In genomic region chr12:2795291-2796186, GRCh38 we compare ENCODE assay signal across 8 cellular contexts. TPM values are rescaled to one million over a fixed set of nuclear protein-coding genes. Genes with fewer than 3 reads are reported as not detected.
DNase-seq lines count a peak whose midpoint lies in the region; ATAC-seq and TF ChIP-seq lines count a peak whose summit lies in the region.

No MANE protein-coding gene starts in this region.

- H3K4me1 ChIP-seq in RWPE2 (ENCODE audit: insufficient read depth, poor library complexity, severe bottlenecking) (peaks cover 6% of the 10 kb centered on the region), thymus (ENCODE audit: control insufficient read depth, insufficient read depth, low read length) (peaks cover 4% of the 10 kb centered on the region)

- H3K36me3 Mint-ChIP-seq in osteocyte (ENCODE audit: unreplicated experiment): peaks cover 26% of the 10 kb centered on the region

- under 1% methylated on average over 111 of the region's 111 CpGs for WGBS in thymus

- no peak overlapping the region for H3K27ac Mint-ChIP-seq in osteocyte (ENCODE audit: unreplicated experiment)

- peaks cover 10% of the 10 kb centered on the region for H3K4me1 Mint-ChIP-seq in osteocyte (ENCODE audit: unreplicated experiment)

- intact Hi-C loops in head of caudate nucleus (cut with DNase I): loop anchor here (2.0 to 10.0 kb wide), 2 partner anchors 17 to 79 kb away; partner anchors contain the start of genes FOXM1, ITFG2 and RHNO1

- H3K36me3 ChIP-seq in RWPE2 (ENCODE audit: low read depth) (peaks cover 46% of the 10 kb centered on the region), thymus (ENCODE audit: control insufficient read depth, insufficient read depth) (peaks cover 35% of the 10 kb centered on the region)

- H3K4me3 Mint-ChIP-seq in osteocyte (ENCODE audit: unreplicated experiment): peak overlapping the region; percentile 83

- no peaks in the 10 kb centered on the region for H3K27me3 Mint-ChIP-seq in osteocyte (ENCODE audit: unreplicated experiment)

- peak overlapping the region; percentile 53 for H3K27ac ChIP-seq in RWPE2 (ENCODE audit: poor library complexity, severe bottlenecking)
- peak overlapping the region; percentile 75 for H3K27ac ChIP-seq in thymus (ENCODE audit: low read depth)

- H3K9me3 Mint-ChIP-seq in osteocyte (ENCODE audit: unreplicated experiment): no peaks in the 10 kb centered on the region

- H3K27me3 ChIP-seq in RWPE2 (ENCODE audit: insufficient read depth, poor library complexity, severe bottlenecking) (no peaks in the 10 kb centered on the region), thymus (ENCODE audit: control insufficient read depth, insufficient read depth) (no peaks in the 10 kb centered on the region)

- no peaks in the 10 kb centered on the region for H3K9me3 ChIP-seq in RWPE2 (ENCODE audit: severe bottlenecking)
- no peaks in the 10 kb centered on the region for H3K9me3 ChIP-seq in thymus (ENCODE audit: control insufficient read depth)

- H3K4me3 ChIP-seq in RWPE2 (ENCODE audit: severe bottlenecking): peak overlapping the region; percentile 96
- H3K4me3 ChIP-seq in thymus (ENCODE audit: low read length): peak overlapping the region; percentile 85

- ATAC-seq in GM19468 (IDR thresholded peaks at IDR 0.05; ENCODE audit: extremely low read depth, unreplicated experiment) (peak; percentile 36), RWPE2 (ENCODE audit: low read depth) (peak; percentile 67)

- DNase-seq in D341Med (ENCODE audit: low spot score) (peak; percentile 93), HT-29 (ENCODE audit: low spot score) (peak; percentile 66), RWPE2 (ENCODE audit: low spot score) (peak; percentile 78), head of caudate nucleus (peak; percentile 48 to 95 (median 89)), osteocyte (ENCODE audit: extremely low spot score, unreplicated experiment) (peak; percentile 89)
- peak; percentile 79 for DNase-seq in activated naive CD4-positive, alpha-beta T cell treated with anti-CD3 and anti-CD28 coated beads, Interleukin-2, amount 50 U/mL, for 16 hours

- TF ChIP-seq CTCF in RWPE2 (IDR thresholded peaks at IDR 0.05; ENCODE audit: poor library complexity, severe bottlenecking) (no peak), osteocyte (IDR thresholded peaks at IDR 0.05) (no peak)

RNA-seq across cellular contexts. Expression of gene FKBP4, which starts 0.8 kb away (rescaled TPM):
- 106 and 115 TPM in 2 replicates for total RNA-seq in HT-29 (2014; rRNA removed; shearing (Covaris generic))
- 42.1 and 43.3 TPM in 2 replicates for total RNA-seq in osteocyte
- 23.8 TPM for polyA plus RNA-seq in thymus

RNA-seq across cellular contexts. Expression of gene ITFG2, which starts 16.9 kb away (rescaled TPM):
- 32.0 and 39.8 TPM in 2 replicates for total RNA-seq in HT-29 (2014; rRNA removed; shearing (Covaris generic))
- total RNA-seq in osteocyte: 24.7 and 35.4 TPM in 2 replicates
- 40.6 TPM for polyA plus RNA-seq in thymus

RNA-seq across cellular contexts. Expression of gene NRIP2, which starts 39.3 kb away (rescaled TPM):
- not detected in 2 replicates for total RNA-seq in HT-29 (2014; rRNA removed; shearing (Covaris generic))
- total RNA-seq in osteocyte: 0.13 TPM in 1 of 2 replicates, not detected in the other
- polyA plus RNA-seq in thymus: 1.1 TPM

Comparison
In these comparisons a context has a peak if more than half of its experiments do, and no peak if none do; other contexts are left out.
1. Peak in every context shown above with its lines: DNase-seq, ATAC-seq, H3K4me3 ChIP-seq and H3K27ac ChIP-seq.